In genomic region chr14:50635136-50635535, GRCh38 we compare ENCODE assay signal across 22 cellular contexts.
"Had no signal": no experiment of that assay in that cellular context is flagged by ENCODE, and none has a peak within 500 bp of the region (broad histone marks: within the 10 kb centered on the region; RNA-seq: fewer than 3 reads in every experiment).

No MANE protein-coding gene starts in this region.

- H3K27me3 ChIP-seq: SJSA1 had no signal

- H3K9me3 ChIP-seq: SJSA1 had no signal

- H3K9ac ChIP-seq: KMS-11 had no signal

- H3K4me3 ChIP-seq: K562, SJSA1, SK-N-MC had no signal

- H3K27ac ChIP-seq: KMS-11, SJSA1, SK-N-MC had no signal

- H3K27me3 Mint-ChIP-seq: IgD-negative memory B cell had no signal

- H3K9me3 Mint-ChIP-seq: IgD-negative memory B cell had no signal

- DNase-seq: Kasumi-1, MM.1S, NCI-H1092 treated with DMSO at 0.1 percent for 48 hours, NCI-H1436, NCI-H187, NCI-H2029, NCI-H2081 treated with DMSO at 0.1 percent for 48 hours, NCI-H2171, NCI-H226, NCI-H510A, NCI-H524 treated with DMSO at 0.1 percent for 48 hours, NCI-H69, NCI-H774, Right ventricle myocardium superior, RPMI8226, SIG-M5 had no signal

- H3K4me3 Mint-ChIP-seq: IgD-negative memory B cell had no signal

- ATAC-seq: HepG2, K562 had no signal

- H3K4me2 ChIP-seq: KMS-11 had no signal
